In the genomic region with DNA sequence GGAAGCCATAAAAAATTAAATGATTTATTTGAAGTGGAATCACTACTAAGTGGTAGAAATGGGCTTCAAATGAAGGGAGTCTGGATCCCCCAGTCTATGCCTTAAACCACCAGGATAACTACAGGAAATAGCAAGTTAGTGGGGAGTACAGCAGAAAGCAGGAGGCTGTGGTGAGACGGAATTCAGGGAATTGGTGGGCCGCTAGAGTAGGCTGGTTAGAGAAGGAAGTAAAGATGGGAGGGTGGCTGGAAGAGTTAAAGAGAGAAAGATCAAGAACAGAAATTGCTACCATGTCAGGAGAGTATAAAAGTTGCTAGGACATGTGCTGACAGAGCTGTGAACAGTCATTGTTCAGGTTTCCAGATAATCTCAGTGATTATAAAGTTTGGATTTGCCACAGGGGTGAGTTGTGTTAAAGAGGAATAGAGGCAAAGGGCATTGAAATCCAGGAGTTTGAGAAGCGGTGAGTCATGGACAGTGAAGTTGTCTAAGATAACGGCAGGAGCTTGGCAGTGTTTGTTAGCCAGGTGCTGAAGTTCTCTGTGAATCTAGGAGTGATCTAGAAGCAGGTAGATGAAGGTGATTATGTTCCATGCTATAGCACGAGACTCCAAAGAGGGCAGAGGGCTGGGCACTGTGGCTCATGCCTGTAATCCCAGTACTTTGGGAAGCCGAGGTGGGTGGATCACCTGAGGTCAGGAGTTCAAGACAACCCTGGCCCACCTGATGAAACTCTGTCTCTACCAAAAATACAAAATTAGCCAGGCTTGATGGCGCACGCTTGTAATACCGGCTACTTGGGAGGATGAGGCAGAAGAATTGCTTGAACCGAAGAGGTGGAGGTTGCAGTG, we compare ENCODE assay signal across 19 cellular contexts. TPM values are rescaled to one million over a fixed set of nuclear protein-coding genes. Genes with fewer than 3 reads are reported as not detected.
DNase-seq lines count a peak whose midpoint lies in the region; TF ChIP-seq lines count a peak whose summit lies in the region.
"Had no signal": no experiment of that assay in that cellular context is flagged by ENCODE, and none has a peak within 500 bp of the region (broad histone marks: within the 10 kb centered on the region; RNA-seq: fewer than 3 reads in every experiment).

No MANE protein-coding gene starts in this region.

- no peaks in the 10 kb centered on the region for H3K9me2 ChIP-seq in OCI-LY7 (ENCODE audit: insufficient read depth, low read length)

- H3K27ac ChIP-seq in colonic mucosa (peak overlapping the region; percentile 83), mesendoderm (ENCODE audit: low read depth, low read length) (no peak overlapping the region), SJCRH30 (no peak overlapping the region), OCI-LY7 (ENCODE audit: low read depth, low read length, poor library complexity, severe bottlenecking) (no peak overlapping the region)

- H3K79me2 ChIP-seq in mesendoderm (ENCODE audit: control insufficient read depth, insufficient read depth, low read length), result no peaks in the 10 kb centered on the region
- no peaks in the 10 kb centered on the region for H3K79me2 ChIP-seq in OCI-LY7 (ENCODE audit: insufficient read depth, low read depth, low read length)

- H3K36me3 ChIP-seq in colonic mucosa, result no peaks in the 10 kb centered on the region
- no peaks in the 10 kb centered on the region for H3K36me3 ChIP-seq in mesendoderm (ENCODE audit: control insufficient read depth, insufficient read depth, low read length)
- H3K36me3 ChIP-seq in SJCRH30, result no peaks in the 10 kb centered on the region
- no peaks in the 10 kb centered on the region for H3K36me3 ChIP-seq in OCI-LY7 (ENCODE audit: insufficient read depth, low read length)
- H3K36me3 ChIP-seq: uterus had no signal

- peaks cover 8% of the 10 kb centered on the region for H3K4me1 ChIP-seq in colonic mucosa
- peaks cover 2% of the 10 kb centered on the region for H3K4me1 ChIP-seq in mesendoderm (ENCODE audit: control insufficient read depth, low read depth, low read length)
- peaks cover 12% of the 10 kb centered on the region; the same call in 1 of the 2 replicates for H3K4me1 ChIP-seq in SJCRH30
- peaks cover 5% of the 10 kb centered on the region for H3K4me1 ChIP-seq in OCI-LY7 (ENCODE audit: insufficient read depth, low read length, poor library complexity, severe bottlenecking)
- H3K4me1 ChIP-seq: uterus had no signal

- DNase-seq in A172 (ENCODE audit: low spot score) (peak; percentile 48), M059J (ENCODE audit: low read depth) (peak; percentile 85), colonic mucosa (peak; percentile 60), mesendoderm (peak; percentile 35), NCI-H748 (lab: John Stamatoyannopoulos, UW; ENCODE audit: unreplicated experiment) (no peak), H4 (ENCODE audit: low spot score) (no peak), SJCRH30 (no peak), OCI-LY7 (ENCODE audit: low spot score) (no peak)
- DNase-seq: activated CD4-positive, CD25-positive, alpha-beta regulatory T cell; activated CD8-positive, alpha-beta memory T cell treated with anti-CD3 and anti-CD28 coated beads, Interleukin-2, amount 50 U/mL, for 48 hours; CD8-positive, alpha-beta T cell; cerebellar nuclear complex; hippocampal formation; left ventricle myocardium superior; NCI-H1436 treated with DMSO at 0.1 percent for 48 hours; NCI-H526; nephron progenitor cell; right cardiac atrium; uterus had no signal

- H4K8ac ChIP-seq in mesendoderm (ENCODE audit: low read depth, low read length), result no peak overlapping the region

- H3K27me3 ChIP-seq in colonic mucosa (no peaks in the 10 kb centered on the region), mesendoderm (ENCODE audit: insufficient read depth, low read length, poor library complexity) (no peaks in the 10 kb centered on the region), SJCRH30 (no peaks in the 10 kb centered on the region)
- H3K27me3 ChIP-seq: uterus had no signal

- H3K79me1 ChIP-seq in mesendoderm (ENCODE audit: low read length), result no peaks in the 10 kb centered on the region

- H3K4me3 ChIP-seq in colonic mucosa (no peak overlapping the region), mesendoderm (ENCODE audit: low read length) (no peak overlapping the region), SJCRH30 (no peak overlapping the region), OCI-LY7 (ENCODE audit: low read depth, low read length, poor library complexity, severe bottlenecking) (no peak overlapping the region)
- H3K4me3 ChIP-seq: uterus had no signal

- H3K4ac ChIP-seq in mesendoderm (ENCODE audit: low read depth, low read length), result no peak overlapping the region

- H2BK120ac ChIP-seq in mesendoderm (ENCODE audit: low read depth, low read length), result no peak overlapping the region

- H3K23ac ChIP-seq in mesendoderm (ENCODE audit: low read length), result no peak overlapping the region

- H3K9me3 ChIP-seq in colonic mucosa, result no peaks in the 10 kb centered on the region
- no peaks in the 10 kb centered on the region for H3K9me3 ChIP-seq in SJCRH30 (replicated peaks)
- H3K9me3 ChIP-seq in OCI-LY7 (ENCODE audit: low read length), result no peaks in the 10 kb centered on the region
- H3K9me3 ChIP-seq: uterus had no signal

- H2BK5ac ChIP-seq in mesendoderm (ENCODE audit: low read length), result no peak overlapping the region

- no peak overlapping the region for H3K56ac ChIP-seq in mesendoderm (ENCODE audit: low read length)

- no peak overlapping the region for H3K18ac ChIP-seq in mesendoderm (ENCODE audit: low read length)

- no peak overlapping the region for H2AK5ac ChIP-seq in mesendoderm (ENCODE audit: low read length)

- no peak overlapping the region for H4K5ac ChIP-seq in mesendoderm (ENCODE audit: low read length)

- intact Hi-C loops in colonic mucosa (cut with DNase I), result no loop called here
- intact Hi-C loops in OCI-LY7 (cut with micrococcal nuclease; ENCODE audit: unreplicated experiment), result no loop called here

- POLR2A ChIA-PET in OCI-LY7 (lab: Charles Lee), result interaction anchor here (1.2 to 1.5 kb wide), 2 partner anchors 8 to 29 kb away, joined by 3 to 4 read pairs; no protein-coding TSS in a partner anchor

- no peak overlapping the region for H2AFZ ChIP-seq in OCI-LY7 (ENCODE audit: low read length)

- H2BK15ac ChIP-seq in mesendoderm (replicated peaks; ENCODE audit: low read depth), result no peak overlapping the region

- WGBS in mesendoderm (ENCODE audit: extremely low coverage, insufficient coverage, low lambda C conversion rate), result no CpG with 5 or more reads among the region's 10 CpGs

- H4K20me1 ChIP-seq in OCI-LY7 (ENCODE audit: insufficient read depth, low read length), result no peaks in the 10 kb centered on the region

- CTCF ChIA-PET in OCI-LY7 (lab: Charles Lee; ENCODE audit: unreplicated experiment), result interaction anchor here (1.9 kb wide), 1 partner anchor 13 kb away, joined by 4 read pairs; a partner anchor contains a TSS

- no peak overlapping the region for H3K9ac ChIP-seq in colonic mucosa (ENCODE audit: low read depth in 2 of 2, low read length in 2 of 2)
- H3K9ac ChIP-seq in mesendoderm (ENCODE audit: low read length), result no peak overlapping the region

- TF ChIP-seq CTCF in colonic mucosa (IDR thresholded peaks at IDR 0.05), result no peak
- TF ChIP-seq CTCF in OCI-LY7 (conservative IDR thresholded peaks at IDR 0.05; ENCODE audit: low read length), result no peak

- H3K4me2 ChIP-seq in mesendoderm (ENCODE audit: low read length) (no peak overlapping the region), OCI-LY7 (ENCODE audit: low read length) (no peak overlapping the region)

- BruUV-seq in OCI-LY7 (replicated peaks; lab: Mats Ljungman, UMichigan), result no TSS peak

RNA-seq across cellular contexts. Expression of a gene that starts 13.7 kb away (rescaled TPM):
- 22.0 and 24.5 TPM in 2 replicates for total RNA-seq in A172 (2014; rRNA removed; shearing (Covaris generic))
- 14.3 and 23.6 TPM in 2 replicates for total RNA-seq in M059J (2014; rRNA removed; shearing (Covaris generic))
- total RNA-seq in colonic mucosa (10 to 100 TPM; 17.1 to 38.5 TPM), OCI-LY7 (2022) (10.6 and 12.1 TPM in 2 replicates)
- 5.1 TPM for polyA plus RNA-seq in mesendoderm (2013, experiment 1 of 2)
- polyA plus RNA-seq in mesendoderm (2013, experiment 2 of 2), result 5.2 TPM
- total RNA-seq in H4 (2014; rRNA removed; shearing (Covaris generic)), result 10.0 and 10.6 TPM in 2 replicates
- 7.9 and 8.8 TPM in 2 replicates for total RNA-seq in SJCRH30 (2014; rRNA removed; shearing (Covaris generic))
- 10.4 and 11.8 TPM in 2 replicates for total RNA-seq in OCI-LY7 (2014; rRNA removed; shearing (Covaris generic))

RNA-seq across cellular contexts. Expression of a gene that starts 43.4 kb away (rescaled TPM):
- 41.2 and 49.2 TPM in 2 replicates for total RNA-seq in A172 (2014; rRNA removed; shearing (Covaris generic))
- 32.9 and 43.4 TPM in 2 replicates for total RNA-seq in M059J (2014; rRNA removed; shearing (Covaris generic))
- 10 to 100 TPM; 17.0 to 18.7 TPM for total RNA-seq in colonic mucosa
- 13.8 TPM for polyA plus RNA-seq in mesendoderm (2013, experiment 1 of 2)
- polyA plus RNA-seq in mesendoderm (2013, experiment 2 of 2), result 15.8 TPM
- total RNA-seq in H4 (2014; rRNA removed; shearing (Covaris generic)), result 18.4 and 19.1 TPM in 2 replicates
- total RNA-seq in SJCRH30 (2014; rRNA removed; shearing (Covaris generic)), result 29.0 and 30.2 TPM in 2 replicates
- 42.5 and 46.8 TPM in 2 replicates for total RNA-seq in OCI-LY7 (2014; rRNA removed; shearing (Covaris generic))
- total RNA-seq in OCI-LY7 (2022), result 31.0 and 32.9 TPM in 2 replicates

Comparison
In these comparisons a context has a peak if more than half of its experiments do, and no peak if none do; other contexts are left out.
1. DNase-seq: peak in A172 (single experiment), M059J (single experiment), colonic mucosa (single experiment) and mesendoderm (single experiment); none in NCI-H748 (single experiment), H4 (single experiment), SJCRH30 (0 of 2) and OCI-LY7 (single experiment).